15 cellular contexts compared by ENCODE assay signal in the genomic region with DNA sequence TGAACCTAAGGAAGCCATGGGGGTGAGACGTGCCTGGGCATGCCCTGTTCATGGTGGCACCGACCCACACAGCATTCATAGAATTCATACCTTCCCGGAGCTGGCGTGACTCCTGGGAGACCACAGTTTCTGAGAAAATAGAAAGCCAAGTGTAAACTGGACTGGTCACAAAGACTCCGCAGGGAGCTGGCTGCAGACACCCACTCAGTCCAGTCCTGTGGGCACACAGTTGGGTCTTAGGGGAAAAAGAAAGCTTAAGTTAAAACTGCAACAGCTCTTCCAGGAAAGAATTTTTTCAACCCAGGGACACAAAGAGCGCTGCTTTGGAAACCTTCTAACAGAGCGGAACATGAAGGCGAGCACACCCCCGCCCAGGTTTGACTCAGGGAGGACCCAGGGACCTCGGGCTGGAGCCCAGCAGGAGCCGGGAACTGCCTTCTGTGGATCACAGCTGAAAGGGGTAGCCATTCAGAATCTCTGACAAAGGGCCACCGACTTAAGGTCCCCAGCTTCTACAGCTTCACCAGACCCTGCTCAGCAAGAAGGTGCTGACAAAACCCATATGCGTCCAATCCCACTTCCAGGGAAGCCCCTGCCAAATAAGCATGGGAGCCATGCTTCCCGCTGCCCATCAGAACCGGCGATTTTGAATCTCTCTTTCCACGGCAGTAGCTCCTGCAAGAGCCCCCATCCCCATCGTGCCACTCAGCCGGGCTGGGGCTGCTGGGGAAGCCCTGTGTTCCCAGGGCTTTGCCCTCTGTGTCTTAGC.
A peak's percentile ranks its signal among the peaks of the same experiment; 100 is the strongest.
DNase-seq lines count a peak whose midpoint lies in the region; ATAC-seq and TF ChIP-seq lines count a peak whose summit lies in the region.
"Had no signal": no experiment of that assay in that cellular context is flagged by ENCODE, and none has a peak within 500 bp of the region (broad histone marks: within the 10 kb centered on the region; RNA-seq: fewer than 3 reads in every experiment).

No MANE protein-coding gene starts in this region.

- ATAC-seq in GM18520 (IDR thresholded peaks at IDR 0.05; ENCODE audit: unreplicated experiment) (no peak), natural killer cell (no peak)
- ATAC-seq: activated T-helper 17 cell treated with anti-CD3 and anti-CD28 coated beads, Interleukin-2, amount 50 U/mL, for 72 hours; heart left ventricle; left colon had no signal

- intact Hi-C loops in natural killer cell (cut with micrococcal nuclease): no loop called here

- H3K4me1 Mint-ChIP-seq in osteocyte (ENCODE audit: unreplicated experiment) (peaks cover 42% of the 10 kb centered on the region), natural killer cell (no peaks in the 10 kb centered on the region)
- H3K4me1 Mint-ChIP-seq: activated T-helper 17 cell treated with anti-CD3 and anti-CD28 coated beads, Interleukin-2, amount 50 U/mL, for 72 hours had no signal

- H3K4me3 Mint-ChIP-seq in osteocyte (ENCODE audit: unreplicated experiment) (no peak overlapping the region), natural killer cell (no peak overlapping the region)
- H3K4me3 Mint-ChIP-seq: activated T-helper 17 cell treated with anti-CD3 and anti-CD28 coated beads, Interleukin-2, amount 50 U/mL, for 72 hours had no signal

- peak; percentile 4 for DNase-seq in ELF-1 (ENCODE audit: low read depth, low spot score)
- peak; percentile 78 for DNase-seq in NCI-H748 (lab: John Stamatoyannopoulos, UW; ENCODE audit: unreplicated experiment)
- DNase-seq in epithelial cell of prostate (ENCODE audit: low read depth, low spot score): no peak
- no peak for DNase-seq in osteocyte (ENCODE audit: extremely low spot score, unreplicated experiment)
- DNase-seq in iPS-NIHi11 (ENCODE audit: low spot score): no peak
- no peak for DNase-seq in G401 (ENCODE audit: low spot score)
- DNase-seq in natural killer cell: no peak
- DNase-seq: activated CD4-positive, alpha-beta T cell treated with anti-CD3 and anti-CD28 coated beads, Interleukin-2, amount 50 U/mL, for 4 hours; heart left ventricle; left colon; small intestine; stomach had no signal

- TF ChIP-seq CTCF in osteocyte (IDR thresholded peaks at IDR 0.05) (no peak), natural killer cell (IDR thresholded peaks at IDR 0.05) (no peak)

- H3K27me3 Mint-ChIP-seq in osteocyte (ENCODE audit: unreplicated experiment): peaks cover 10% of the 10 kb centered on the region
- peaks cover 14 to 39% of the 10 kb centered on the region in 2 donors for H3K27me3 Mint-ChIP-seq in natural killer cell (ENCODE audit: low read depth in 2 of 2)

- no peaks in the 10 kb centered on the region for H3K9me3 Mint-ChIP-seq in osteocyte (ENCODE audit: unreplicated experiment)
- H3K9me3 Mint-ChIP-seq in natural killer cell: no peaks in the 10 kb centered on the region
- H3K9me3 Mint-ChIP-seq: activated T-helper 17 cell treated with anti-CD3 and anti-CD28 coated beads, Interleukin-2, amount 50 U/mL, for 72 hours; nephron had no signal

- in situ Hi-C loops in G401 (cut with HindIII; ENCODE audit: low sequenced_read_pairs): no loop called here

- H3K27ac Mint-ChIP-seq in osteocyte (ENCODE audit: unreplicated experiment) (peak overlapping the region; percentile 52), natural killer cell (no peak overlapping the region)
- H3K27ac Mint-ChIP-seq: activated T-helper 17 cell treated with anti-CD3 and anti-CD28 coated beads, Interleukin-2, amount 50 U/mL, for 72 hours; nephron had no signal

- H3K36me3 Mint-ChIP-seq in osteocyte (ENCODE audit: unreplicated experiment) (no peaks in the 10 kb centered on the region), natural killer cell (no peaks in the 10 kb centered on the region)

- peak overlapping the region; percentile 53 for H3K27ac ChIP-seq in epithelial cell of prostate
- H3K27ac ChIP-seq: heart left ventricle, stomach had no signal

Comparison
In these comparisons a context has a peak if more than half of its experiments do, and no peak if none do; other contexts are left out.
1. DNase-seq: peak in ELF-1 (single experiment) and NCI-H748 (single experiment); none in epithelial cell of prostate (single experiment), osteocyte (single experiment), iPS-NIHi11 (single experiment), G401 (single experiment) and natural killer cell (single experiment).